In the genomic region with DNA sequence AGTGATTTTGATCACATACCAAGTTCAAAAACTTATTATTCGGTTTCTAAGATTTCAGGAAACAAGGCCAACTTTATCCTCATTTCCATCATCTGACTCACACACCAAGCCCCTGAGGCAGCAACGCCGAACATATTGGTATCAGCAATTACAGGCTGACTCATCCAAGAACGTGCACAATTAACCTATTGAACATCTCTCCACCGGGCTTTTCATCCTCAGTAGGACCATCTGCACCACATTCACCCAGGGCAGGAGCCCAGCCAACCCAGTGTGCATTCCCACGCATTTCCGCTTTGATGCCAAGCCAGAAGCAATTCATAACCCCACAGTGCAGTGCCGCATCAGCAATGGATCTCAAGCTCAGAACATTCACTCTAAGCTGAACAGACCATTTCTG, we compare ENCODE assay signal across 1 cellular context.
A peak's percentile ranks its signal among the peaks of the same experiment; 100 is the strongest.
TF ChIP-seq lines count a peak whose summit lies in the region.

No MANE protein-coding gene starts in this region.

TF ChIP-seq in K562, 482 proteins besides CTCF, POLR2A, EP300 and RAD21:
- TF ChIP-seq, protein P1, sequence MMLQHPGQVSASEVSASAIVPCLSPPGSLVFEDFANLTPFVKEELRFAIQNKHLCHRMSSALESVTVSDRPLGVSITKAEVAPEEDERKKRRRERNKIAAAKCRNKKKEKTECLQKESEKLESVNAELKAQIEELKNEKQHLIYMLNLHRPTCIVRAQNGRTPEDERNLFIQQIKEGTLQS (IDR thresholded peaks at IDR 0.05) = 0 out of 2 replicates have a peak, but pooled peaks have one; percentile 20
- TF ChIP-seq, protein P1 (CRISPR knock-in tag; conservative IDR thresholded peaks at IDR 0.05) = no peak
- TF ChIP-seq SMARCB1 (IDR thresholded peaks at IDR 0.05; ENCODE audit: insufficient read length, low read depth) (no peak), FOSL1 (tag; conservative IDR thresholded peaks at IDR 0.05) (peak; percentile 46), DPF2 (IDR thresholded peaks at IDR 0.05) (no peak), MCM7 (IDR thresholded peaks at IDR 0.05) (no peak), HDAC8 (tag; IDR thresholded peaks at IDR 0.05) (no peak)
- TF ChIP-seq, protein P2, sequence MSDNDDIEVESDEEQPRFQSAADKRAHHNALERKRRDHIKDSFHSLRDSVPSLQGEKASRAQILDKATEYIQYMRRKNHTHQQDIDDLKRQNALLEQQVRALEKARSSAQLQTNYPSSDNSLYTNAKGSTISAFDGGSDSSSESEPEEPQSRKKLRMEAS (CRISPR knock-in tag; IDR thresholded peaks at IDR 0.05) = no peak
- TF ChIP-seq, protein P3, sequence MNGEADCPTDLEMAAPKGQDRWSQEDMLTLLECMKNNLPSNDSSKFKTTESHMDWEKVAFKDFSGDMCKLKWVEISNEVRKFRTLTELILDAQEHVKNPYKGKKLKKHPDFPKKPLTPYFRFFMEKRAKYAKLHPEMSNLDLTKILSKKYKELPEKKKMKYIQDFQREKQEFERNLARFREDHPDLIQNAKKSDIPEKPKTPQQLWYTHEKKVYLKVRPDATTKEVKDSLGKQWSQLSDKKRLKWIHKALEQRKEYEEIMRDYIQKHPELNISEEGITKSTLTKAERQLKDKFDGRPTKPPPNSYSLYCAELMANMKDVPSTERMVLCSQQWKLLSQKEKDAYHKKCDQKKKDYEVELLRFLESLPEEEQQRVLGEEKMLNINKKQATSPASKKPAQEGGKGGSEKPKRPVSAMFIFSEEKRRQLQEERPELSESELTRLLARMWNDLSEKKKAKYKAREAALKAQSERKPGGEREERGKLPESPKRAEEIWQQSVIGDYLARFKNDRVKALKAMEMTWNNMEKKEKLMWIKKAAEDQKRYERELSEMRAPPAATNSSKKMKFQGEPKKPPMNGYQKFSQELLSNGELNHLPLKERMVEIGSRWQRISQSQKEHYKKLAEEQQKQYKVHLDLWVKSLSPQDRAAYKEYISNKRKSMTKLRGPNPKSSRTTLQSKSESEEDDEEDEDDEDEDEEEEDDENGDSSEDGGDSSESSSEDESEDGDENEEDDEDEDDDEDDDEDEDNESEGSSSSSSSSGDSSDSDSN (IDR thresholded peaks at IDR 0.05; ENCODE audit: borderline replicate concordance in 1 of 2, low read depth in 2 of 2, low read length in 2 of 2) = no peak
TF ChIP-seq in K562: peak in this region for 2.
